19 cellular contexts compared by ENCODE assay signal in the genomic region with DNA sequence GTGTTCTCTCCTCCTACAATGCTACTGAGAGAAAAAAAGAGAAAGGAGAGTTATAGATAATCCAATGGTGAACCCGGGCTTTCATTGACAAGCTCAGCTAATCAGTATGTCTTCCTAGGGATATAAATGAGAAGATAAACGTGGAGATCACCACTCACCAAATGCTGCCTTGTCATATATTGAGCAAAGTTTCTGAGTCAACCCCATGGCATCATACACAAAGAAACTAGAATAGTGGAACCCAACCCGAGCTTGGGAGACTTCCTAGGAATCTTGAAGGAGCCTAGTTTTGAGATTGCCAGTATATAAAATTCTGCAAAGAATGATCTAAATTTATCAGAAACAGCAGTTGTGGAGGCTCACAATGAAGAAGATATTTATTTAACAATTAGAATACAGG.
"Had no signal": no experiment of that assay in that cellular context is flagged by ENCODE, and none has a peak within 500 bp of the region (broad histone marks: within the 10 kb centered on the region; RNA-seq: fewer than 3 reads in every experiment).

No MANE protein-coding gene starts in this region.

- FAIRE-seq: frontal cortex, islet of Langerhans had no signal

- H3K4me3 ChIP-seq: body of pancreas, transverse colon, uterus had no signal

- H3K4me3 Mint-ChIP-seq: activated naive CD4-positive, alpha-beta T cell treated with anti-CD3 and anti-CD28 coated beads, Interleukin-2, amount 10 ng/mL, durations not matched to agents 7 days and 5 days; memory B cell; nephron progenitor cell; stimulated activated naive B cell treated with anti-CD40 and anti-IgM and Interleukin-4, amounts not matched to agents 10 μg/mL and 1 μg/mL and 100 μg/mL, for 72 hours had no signal

- H3K9me3 ChIP-seq: body of pancreas, transverse colon, uterus had no signal

- H3K4me1 ChIP-seq: transverse colon, uterus had no signal

- H3K36me3 Mint-ChIP-seq: activated naive CD4-positive, alpha-beta T cell treated with anti-CD3 and anti-CD28 coated beads, Interleukin-2, amount 10 ng/mL, durations not matched to agents 7 days and 5 days; memory B cell; stimulated activated naive B cell treated with anti-CD40 and anti-IgM and Interleukin-4, amounts not matched to agents 10 μg/mL and 1 μg/mL and 100 μg/mL, for 72 hours had no signal

- ATAC-seq: body of pancreas; left cardiac atrium; sciatic nerve; stimulated activated naive B cell treated with anti-CD40 and anti-IgM and Interleukin-4, amounts not matched to agents 10 μg/mL and 1 μg/mL and 100 μg/mL, for 72 hours had no signal

- H3K27ac Mint-ChIP-seq: activated naive CD4-positive, alpha-beta T cell treated with anti-CD3 and anti-CD28 coated beads, Interleukin-2, amount 10 ng/mL, durations not matched to agents 7 days and 5 days; memory B cell; nephron progenitor cell; stimulated activated naive B cell treated with anti-CD40 and anti-IgM and Interleukin-4, amounts not matched to agents 10 μg/mL and 1 μg/mL and 100 μg/mL, for 72 hours had no signal

- DNase-seq: activated CD4-positive, alpha-beta T cell treated with anti-CD3 and anti-CD28 coated beads for 4 hours; activated CD4-positive, alpha-beta T cell treated with anti-CD3 and anti-CD28 coated beads, Interleukin-2, amount 50 U/mL, for 48 hours; activated CD4-positive, CD25-positive, alpha-beta regulatory T cell; activated effector memory CD4-positive, alpha-beta T cell treated with anti-CD3 and anti-CD28 coated beads, Interleukin-2, amount 50 U/mL, for 16 hours; activated naive CD4-positive, alpha-beta T cell treated with anti-CD3 and anti-CD28 coated beads, Interleukin-2, amount 10 ng/mL, durations not matched to agents 7 days and 5 days; body of pancreas; erythroblast; left cardiac atrium; nephron progenitor cell; nucleus accumbens; stimulated activated CD4-positive, alpha-beta T cell treated with anti-CD3 and anti-CD28 coated beads, Interleukin-2, amount 100 ng/mL, for 48 hours; stimulated activated CD8-positive, alpha-beta memory T cell treated with anti-CD3 and anti-CD28 coated beads, Interleukin-4, amount 100 ng/mL, for 48 hours; stimulated activated naive B cell treated with anti-CD40 and anti-IgM and Interleukin-4, amounts not matched to agents 10 μg/mL and 1 μg/mL and 100 μg/mL, for 72 hours; transverse colon; uterus had no signal

- H3K4me1 Mint-ChIP-seq: memory B cell; stimulated activated naive B cell treated with anti-CD40 and anti-IgM and Interleukin-4, amounts not matched to agents 10 μg/mL and 1 μg/mL and 100 μg/mL, for 72 hours had no signal

- H3K27ac ChIP-seq: body of pancreas, transverse colon, uterus had no signal

- H3K9me3 Mint-ChIP-seq: activated naive CD4-positive, alpha-beta T cell treated with anti-CD3 and anti-CD28 coated beads, Interleukin-2, amount 10 ng/mL, durations not matched to agents 7 days and 5 days; memory B cell; nephron progenitor cell; stimulated activated naive B cell treated with anti-CD40 and anti-IgM and Interleukin-4, amounts not matched to agents 10 μg/mL and 1 μg/mL and 100 μg/mL, for 72 hours had no signal
